ENCODE assay signal across 8 cellular contexts in genomic region chr5:55534436-55535198, GRCh38.
DNase-seq lines count a peak whose midpoint lies in the region; ATAC-seq and TF ChIP-seq lines count a peak whose summit lies in the region.

Gene PLPP1 (minus strand): TSS chr5:55534964. CDS start chr5:55534629, 335 bp downstream.

- DNase-seq in AG08396 (ENCODE audit: low spot score) (peak; percentile 97), NCI-H345 treated with DMSO at 0.1 percent for 48 hours (lab: John Stamatoyannopoulos, UW; ENCODE audit: unreplicated experiment) (peak; percentile 70), choroid plexus epithelial cell (ENCODE audit: low read depth) (peak; percentile 89), kidney tubule cell (ENCODE audit: low spot score) (peak; percentile 89)
- DNase-seq in activated CD4-positive, alpha-beta T cell treated with anti-CD3 and anti-CD28 coated beads for 4 hours = peak; percentile 83 to 86
- peak; percentile 66 to 77 (median 70) for DNase-seq in stimulated activated CD4-positive, alpha-beta T cell treated with anti-CD3 and anti-CD28 coated beads, Interleukin-1b, Interleukin-23, amount 100 ng/mL, for 24 hours (ENCODE audit: low read depth in 4 of 4, low spot score in 1 of 4)

- TF ChIP-seq CTCF in choroid plexus epithelial cell (conservative IDR thresholded peaks at IDR 0.05; ENCODE audit: low read depth, low read length) = no peak

- peak within 1 kb of the TSS; percentile 95 for H3K4me3 ChIP-seq in choroid plexus epithelial cell (ENCODE audit: low read depth, low read length)

- ATAC-seq in GM18870 (IDR thresholded peaks at IDR 0.05; ENCODE audit: unreplicated experiment) = peak; percentile 61
- ATAC-seq in HG03108 (IDR thresholded peaks at IDR 0.05; ENCODE audit: unreplicated experiment) = peak; percentile 86

Comparison
In these comparisons a context has a peak if more than half of its experiments do, and no peak if none do; other contexts are left out.
1. Peak in every context shown above with its lines: DNase-seq, ATAC-seq and H3K4me3 ChIP-seq.